Comparison of ENCODE assay signal across 2 cellular contexts in the genomic region with DNA sequence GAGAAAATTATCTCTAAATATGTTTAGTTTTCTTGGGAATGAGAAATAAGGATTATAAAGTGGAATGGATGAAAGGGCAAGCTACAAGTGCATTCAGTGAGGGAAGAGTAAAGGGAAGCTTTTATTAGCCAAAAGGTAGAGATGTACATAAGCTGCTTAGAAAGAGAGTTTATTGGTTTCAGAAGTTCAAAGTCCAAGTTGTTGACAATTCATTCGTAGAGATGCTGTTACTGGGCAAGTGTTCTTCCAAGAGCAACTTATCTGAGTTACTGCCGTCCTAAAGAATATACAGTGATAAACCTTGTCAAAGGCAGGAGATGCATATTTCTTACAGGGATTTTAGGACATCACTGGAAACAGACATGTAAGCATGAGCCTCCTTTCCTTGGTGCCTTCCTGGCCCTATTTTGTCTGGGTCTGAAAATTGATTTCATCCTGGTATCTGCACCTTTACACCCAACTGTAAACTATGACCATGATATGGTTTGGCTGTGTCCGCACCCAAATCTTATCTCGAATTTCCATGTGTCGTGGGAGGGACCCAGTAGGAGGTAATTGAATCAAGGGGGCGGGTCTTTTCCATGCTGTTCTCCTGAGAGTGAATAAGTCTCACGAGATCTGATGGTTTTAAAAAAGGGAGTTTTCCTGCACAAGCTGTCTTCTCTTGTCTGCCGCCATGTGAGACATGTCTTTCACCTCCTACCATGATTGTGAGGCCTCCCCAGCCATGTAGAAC.
TF ChIP-seq lines count a peak whose summit lies in the region.

No MANE protein-coding gene starts in this region.

TF ChIP-seq in GM23338, 12 proteins besides CTCF, POLR2A, EP300 and RAD21:
- no peak for TF ChIP-seq ZNF331 (CRISPR knock-in tag; IDR thresholded peaks at IDR 0.05; ENCODE audit: low read depth)
- no peak for TF ChIP-seq CREB1 (CRISPR knock-in tag; IDR thresholded peaks at IDR 0.05; ENCODE audit: low read depth)
- TF ChIP-seq STAT1 (IDR thresholded peaks at IDR 0.05; ENCODE audit: unreplicated experiment) = no peak
- TF ChIP-seq EZH2phosphoT487 (IDR thresholded peaks at IDR 0.05; ENCODE audit: unreplicated experiment) = no peak
- TF ChIP-seq JUNB (IDR thresholded peaks at IDR 0.05; ENCODE audit: unreplicated experiment) = no peak
- TF ChIP-seq, protein P1, sequence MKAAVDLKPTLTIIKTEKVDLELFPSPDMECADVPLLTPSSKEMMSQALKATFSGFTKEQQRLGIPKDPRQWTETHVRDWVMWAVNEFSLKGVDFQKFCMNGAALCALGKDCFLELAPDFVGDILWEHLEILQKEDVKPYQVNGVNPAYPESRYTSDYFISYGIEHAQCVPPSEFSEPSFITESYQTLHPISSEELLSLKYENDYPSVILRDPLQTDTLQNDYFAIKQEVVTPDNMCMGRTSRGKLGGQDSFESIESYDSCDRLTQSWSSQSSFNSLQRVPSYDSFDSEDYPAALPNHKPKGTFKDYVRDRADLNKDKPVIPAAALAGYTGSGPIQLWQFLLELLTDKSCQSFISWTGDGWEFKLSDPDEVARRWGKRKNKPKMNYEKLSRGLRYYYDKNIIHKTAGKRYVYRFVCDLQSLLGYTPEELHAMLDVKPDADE (IDR thresholded peaks at IDR 0.05) = no peak
- TF ChIP-seq, protein P2, sequence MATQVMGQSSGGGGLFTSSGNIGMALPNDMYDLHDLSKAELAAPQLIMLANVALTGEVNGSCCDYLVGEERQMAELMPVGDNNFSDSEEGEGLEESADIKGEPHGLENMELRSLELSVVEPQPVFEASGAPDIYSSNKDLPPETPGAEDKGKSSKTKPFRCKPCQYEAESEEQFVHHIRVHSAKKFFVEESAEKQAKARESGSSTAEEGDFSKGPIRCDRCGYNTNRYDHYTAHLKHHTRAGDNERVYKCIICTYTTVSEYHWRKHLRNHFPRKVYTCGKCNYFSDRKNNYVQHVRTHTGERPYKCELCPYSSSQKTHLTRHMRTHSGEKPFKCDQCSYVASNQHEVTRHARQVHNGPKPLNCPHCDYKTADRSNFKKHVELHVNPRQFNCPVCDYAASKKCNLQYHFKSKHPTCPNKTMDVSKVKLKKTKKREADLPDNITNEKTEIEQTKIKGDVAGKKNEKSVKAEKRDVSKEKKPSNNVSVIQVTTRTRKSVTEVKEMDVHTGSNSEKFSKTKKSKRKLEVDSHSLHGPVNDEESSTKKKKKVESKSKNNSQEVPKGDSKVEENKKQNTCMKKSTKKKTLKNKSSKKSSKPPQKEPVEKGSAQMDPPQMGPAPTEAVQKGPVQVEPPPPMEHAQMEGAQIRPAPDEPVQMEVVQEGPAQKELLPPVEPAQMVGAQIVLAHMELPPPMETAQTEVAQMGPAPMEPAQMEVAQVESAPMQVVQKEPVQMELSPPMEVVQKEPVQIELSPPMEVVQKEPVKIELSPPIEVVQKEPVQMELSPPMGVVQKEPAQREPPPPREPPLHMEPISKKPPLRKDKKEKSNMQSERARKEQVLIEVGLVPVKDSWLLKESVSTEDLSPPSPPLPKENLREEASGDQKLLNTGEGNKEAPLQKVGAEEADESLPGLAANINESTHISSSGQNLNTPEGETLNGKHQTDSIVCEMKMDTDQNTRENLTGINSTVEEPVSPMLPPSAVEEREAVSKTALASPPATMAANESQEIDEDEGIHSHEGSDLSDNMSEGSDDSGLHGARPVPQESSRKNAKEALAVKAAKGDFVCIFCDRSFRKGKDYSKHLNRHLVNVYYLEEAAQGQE (IDR thresholded peaks at IDR 0.05; ENCODE audit: unreplicated experiment) = no peak
TF ChIP-seq in GM23338: peak in this region for 0.

TF ChIP-seq in K562, 482 proteins besides CTCF, POLR2A, EP300 and RAD21 (continues in another document):
- no peak for TF ChIP-seq RAD51 (IDR thresholded peaks at IDR 0.05; ENCODE audit: borderline replicate concordance, low read depth)
- TF ChIP-seq, protein P3, sequence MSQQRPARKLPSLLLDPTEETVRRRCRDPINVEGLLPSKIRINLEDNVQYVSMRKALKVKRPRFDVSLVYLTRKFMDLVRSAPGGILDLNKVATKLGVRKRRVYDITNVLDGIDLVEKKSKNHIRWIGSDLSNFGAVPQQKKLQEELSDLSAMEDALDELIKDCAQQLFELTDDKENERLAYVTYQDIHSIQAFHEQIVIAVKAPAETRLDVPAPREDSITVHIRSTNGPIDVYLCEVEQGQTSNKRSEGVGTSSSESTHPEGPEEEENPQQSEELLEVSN (IDR thresholded peaks at IDR 0.05; ENCODE audit: borderline replicate concordance in 1 of 2, extremely low read depth in 1 of 2, insufficient read depth in 1 of 2, insufficient read length in 1 of 2, low read depth in 1 of 2, low read length in 1 of 2, poor library complexity in 1 of 2, severe bottlenecking in 1 of 2) = no peak
- TF ChIP-seq ZNF707 (CRISPR knock-in tag; conservative IDR thresholded peaks at IDR 0.05) = no peak
- no peak for TF ChIP-seq HDAC2 (IDR thresholded peaks at IDR 0.05)
- peak; percentile 68 for TF ChIP-seq TAL1 (IDR thresholded peaks at IDR 0.05)
- no peak for TF ChIP-seq TCF7L2 (IDR thresholded peaks at IDR 0.05; ENCODE audit: low read depth, low read length)
- TF ChIP-seq HDAC8 (tag; IDR thresholded peaks at IDR 0.05) = no peak
- TF ChIP-seq SAFB2 (IDR thresholded peaks at IDR 0.05; ENCODE audit: borderline replicate concordance, low read depth, low read length, severe bottlenecking) = no peak
- TF ChIP-seq TEAD4 (IDR thresholded peaks at IDR 0.05; ENCODE audit: low read length) = peak; percentile 53; the same call in 1 of the 2 replicates
- no peak for TF ChIP-seq TEAD4 (CRISPR knock-in tag; IDR thresholded peaks at IDR 0.05; ENCODE audit: borderline replicate concordance)
- TF ChIP-seq BCOR (IDR thresholded peaks at IDR 0.05) = no peak
- TF ChIP-seq NR2C1 (IDR thresholded peaks at IDR 0.05) = no peak
- TF ChIP-seq NR2C1 (tag; IDR thresholded peaks at IDR 0.05) = no peak
- no peak for TF ChIP-seq ZNF140 (CRISPR knock-in tag; IDR thresholded peaks at IDR 0.05)
- TF ChIP-seq TRIM24 (IDR thresholded peaks at IDR 0.05) = peak; percentile 27 to 65; a peak in 2 of 4 replicates
- TF ChIP-seq POLR2AphosphoS5 (IDR thresholded peaks at IDR 0.05; ENCODE audit: control insufficient read depth, insufficient read depth, low read depth, low read length) = no peak
- TF ChIP-seq DPF2 (IDR thresholded peaks at IDR 0.05) = peak; percentile 57; the same call in 1 of the 2 replicates
- TF ChIP-seq BHLHE40 (IDR thresholded peaks at IDR 0.05; ENCODE audit: low read length) = no peak
- no peak for TF ChIP-seq ZNF354B (CRISPR knock-in tag; IDR thresholded peaks at IDR 0.05)
- TF ChIP-seq NONO (IDR thresholded peaks at IDR 0.05; ENCODE audit: low read depth in 2 of 2, low read length in 1 of 2) = no peak
- TF ChIP-seq CC2D1A (IDR thresholded peaks at IDR 0.05) = peak; percentile 86
- TF ChIP-seq SETDB1 (IDR thresholded peaks at IDR 0.05; ENCODE audit: low read length) = no peak
- TF ChIP-seq, protein P4, sequence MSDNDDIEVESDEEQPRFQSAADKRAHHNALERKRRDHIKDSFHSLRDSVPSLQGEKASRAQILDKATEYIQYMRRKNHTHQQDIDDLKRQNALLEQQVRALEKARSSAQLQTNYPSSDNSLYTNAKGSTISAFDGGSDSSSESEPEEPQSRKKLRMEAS (CRISPR knock-in tag; IDR thresholded peaks at IDR 0.05) = no peak
- 0 out of 2 replicates have a peak, but pooled peaks have one; percentile 55 for TF ChIP-seq FOXM1 (IDR thresholded peaks at IDR 0.05; ENCODE audit: low read depth)
- no peak for TF ChIP-seq FOXM1 (CRISPR knock-in tag; IDR thresholded peaks at IDR 0.05; ENCODE audit: low read depth)
- TF ChIP-seq, protein P5, sequence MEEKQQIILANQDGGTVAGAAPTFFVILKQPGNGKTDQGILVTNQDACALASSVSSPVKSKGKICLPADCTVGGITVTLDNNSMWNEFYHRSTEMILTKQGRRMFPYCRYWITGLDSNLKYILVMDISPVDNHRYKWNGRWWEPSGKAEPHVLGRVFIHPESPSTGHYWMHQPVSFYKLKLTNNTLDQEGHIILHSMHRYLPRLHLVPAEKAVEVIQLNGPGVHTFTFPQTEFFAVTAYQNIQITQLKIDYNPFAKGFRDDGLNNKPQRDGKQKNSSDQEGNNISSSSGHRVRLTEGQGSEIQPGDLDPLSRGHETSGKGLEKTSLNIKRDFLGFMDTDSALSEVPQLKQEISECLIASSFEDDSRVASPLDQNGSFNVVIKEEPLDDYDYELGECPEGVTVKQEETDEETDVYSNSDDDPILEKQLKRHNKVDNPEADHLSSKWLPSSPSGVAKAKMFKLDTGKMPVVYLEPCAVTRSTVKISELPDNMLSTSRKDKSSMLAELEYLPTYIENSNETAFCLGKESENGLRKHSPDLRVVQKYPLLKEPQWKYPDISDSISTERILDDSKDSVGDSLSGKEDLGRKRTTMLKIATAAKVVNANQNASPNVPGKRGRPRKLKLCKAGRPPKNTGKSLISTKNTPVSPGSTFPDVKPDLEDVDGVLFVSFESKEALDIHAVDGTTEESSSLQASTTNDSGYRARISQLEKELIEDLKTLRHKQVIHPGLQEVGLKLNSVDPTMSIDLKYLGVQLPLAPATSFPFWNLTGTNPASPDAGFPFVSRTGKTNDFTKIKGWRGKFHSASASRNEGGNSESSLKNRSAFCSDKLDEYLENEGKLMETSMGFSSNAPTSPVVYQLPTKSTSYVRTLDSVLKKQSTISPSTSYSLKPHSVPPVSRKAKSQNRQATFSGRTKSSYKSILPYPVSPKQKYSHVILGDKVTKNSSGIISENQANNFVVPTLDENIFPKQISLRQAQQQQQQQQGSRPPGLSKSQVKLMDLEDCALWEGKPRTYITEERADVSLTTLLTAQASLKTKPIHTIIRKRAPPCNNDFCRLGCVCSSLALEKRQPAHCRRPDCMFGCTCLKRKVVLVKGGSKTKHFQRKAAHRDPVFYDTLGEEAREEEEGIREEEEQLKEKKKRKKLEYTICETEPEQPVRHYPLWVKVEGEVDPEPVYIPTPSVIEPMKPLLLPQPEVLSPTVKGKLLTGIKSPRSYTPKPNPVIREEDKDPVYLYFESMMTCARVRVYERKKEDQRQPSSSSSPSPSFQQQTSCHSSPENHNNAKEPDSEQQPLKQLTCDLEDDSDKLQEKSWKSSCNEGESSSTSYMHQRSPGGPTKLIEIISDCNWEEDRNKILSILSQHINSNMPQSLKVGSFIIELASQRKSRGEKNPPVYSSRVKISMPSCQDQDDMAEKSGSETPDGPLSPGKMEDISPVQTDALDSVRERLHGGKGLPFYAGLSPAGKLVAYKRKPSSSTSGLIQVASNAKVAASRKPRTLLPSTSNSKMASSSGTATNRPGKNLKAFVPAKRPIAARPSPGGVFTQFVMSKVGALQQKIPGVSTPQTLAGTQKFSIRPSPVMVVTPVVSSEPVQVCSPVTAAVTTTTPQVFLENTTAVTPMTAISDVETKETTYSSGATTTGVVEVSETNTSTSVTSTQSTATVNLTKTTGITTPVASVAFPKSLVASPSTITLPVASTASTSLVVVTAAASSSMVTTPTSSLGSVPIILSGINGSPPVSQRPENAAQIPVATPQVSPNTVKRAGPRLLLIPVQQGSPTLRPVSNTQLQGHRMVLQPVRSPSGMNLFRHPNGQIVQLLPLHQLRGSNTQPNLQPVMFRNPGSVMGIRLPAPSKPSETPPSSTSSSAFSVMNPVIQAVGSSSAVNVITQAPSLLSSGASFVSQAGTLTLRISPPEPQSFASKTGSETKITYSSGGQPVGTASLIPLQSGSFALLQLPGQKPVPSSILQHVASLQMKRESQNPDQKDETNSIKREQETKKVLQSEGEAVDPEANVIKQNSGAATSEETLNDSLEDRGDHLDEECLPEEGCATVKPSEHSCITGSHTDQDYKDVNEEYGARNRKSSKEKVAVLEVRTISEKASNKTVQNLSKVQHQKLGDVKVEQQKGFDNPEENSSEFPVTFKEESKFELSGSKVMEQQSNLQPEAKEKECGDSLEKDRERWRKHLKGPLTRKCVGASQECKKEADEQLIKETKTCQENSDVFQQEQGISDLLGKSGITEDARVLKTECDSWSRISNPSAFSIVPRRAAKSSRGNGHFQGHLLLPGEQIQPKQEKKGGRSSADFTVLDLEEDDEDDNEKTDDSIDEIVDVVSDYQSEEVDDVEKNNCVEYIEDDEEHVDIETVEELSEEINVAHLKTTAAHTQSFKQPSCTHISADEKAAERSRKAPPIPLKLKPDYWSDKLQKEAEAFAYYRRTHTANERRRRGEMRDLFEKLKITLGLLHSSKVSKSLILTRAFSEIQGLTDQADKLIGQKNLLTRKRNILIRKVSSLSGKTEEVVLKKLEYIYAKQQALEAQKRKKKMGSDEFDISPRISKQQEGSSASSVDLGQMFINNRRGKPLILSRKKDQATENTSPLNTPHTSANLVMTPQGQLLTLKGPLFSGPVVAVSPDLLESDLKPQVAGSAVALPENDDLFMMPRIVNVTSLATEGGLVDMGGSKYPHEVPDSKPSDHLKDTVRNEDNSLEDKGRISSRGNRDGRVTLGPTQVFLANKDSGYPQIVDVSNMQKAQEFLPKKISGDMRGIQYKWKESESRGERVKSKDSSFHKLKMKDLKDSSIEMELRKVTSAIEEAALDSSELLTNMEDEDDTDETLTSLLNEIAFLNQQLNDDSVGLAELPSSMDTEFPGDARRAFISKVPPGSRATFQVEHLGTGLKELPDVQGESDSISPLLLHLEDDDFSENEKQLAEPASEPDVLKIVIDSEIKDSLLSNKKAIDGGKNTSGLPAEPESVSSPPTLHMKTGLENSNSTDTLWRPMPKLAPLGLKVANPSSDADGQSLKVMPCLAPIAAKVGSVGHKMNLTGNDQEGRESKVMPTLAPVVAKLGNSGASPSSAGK (IDR thresholded peaks at IDR 0.05) = no peak
- no peak for TF ChIP-seq PML (IDR thresholded peaks at IDR 0.05; ENCODE audit: low read length)
- TF ChIP-seq, protein P6, sequence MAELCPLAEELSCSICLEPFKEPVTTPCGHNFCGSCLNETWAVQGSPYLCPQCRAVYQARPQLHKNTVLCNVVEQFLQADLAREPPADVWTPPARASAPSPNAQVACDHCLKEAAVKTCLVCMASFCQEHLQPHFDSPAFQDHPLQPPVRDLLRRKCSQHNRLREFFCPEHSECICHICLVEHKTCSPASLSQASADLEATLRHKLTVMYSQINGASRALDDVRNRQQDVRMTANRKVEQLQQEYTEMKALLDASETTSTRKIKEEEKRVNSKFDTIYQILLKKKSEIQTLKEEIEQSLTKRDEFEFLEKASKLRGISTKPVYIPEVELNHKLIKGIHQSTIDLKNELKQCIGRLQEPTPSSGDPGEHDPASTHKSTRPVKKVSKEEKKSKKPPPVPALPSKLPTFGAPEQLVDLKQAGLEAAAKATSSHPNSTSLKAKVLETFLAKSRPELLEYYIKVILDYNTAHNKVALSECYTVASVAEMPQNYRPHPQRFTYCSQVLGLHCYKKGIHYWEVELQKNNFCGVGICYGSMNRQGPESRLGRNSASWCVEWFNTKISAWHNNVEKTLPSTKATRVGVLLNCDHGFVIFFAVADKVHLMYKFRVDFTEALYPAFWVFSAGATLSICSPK (IDR thresholded peaks at IDR 0.05; ENCODE audit: borderline replicate concordance) = no peak
- no peak for TF ChIP-seq KLF1 (tag; IDR thresholded peaks at IDR 0.05)
- no peak for TF ChIP-seq TAF1 (IDR thresholded peaks at IDR 0.05; ENCODE audit: control insufficient read depth, extremely low read depth, insufficient read depth, low read length, severe bottlenecking)
- no peak for TF ChIP-seq E2F3 (CRISPR knock-in tag; IDR thresholded peaks at IDR 0.05)
- no peak for TF ChIP-seq ASH1L (IDR thresholded peaks at IDR 0.05; ENCODE audit: borderline replicate concordance, low read depth, partially characterized antibody)
- TF ChIP-seq PHB2 (IDR thresholded peaks at IDR 0.05; ENCODE audit: low read depth) = no peak
- TF ChIP-seq FOSL1 (tag; conservative IDR thresholded peaks at IDR 0.05) = no peak
- TF ChIP-seq ZNF507 (tag; conservative IDR thresholded peaks at IDR 0.05) = no peak
